In genomic region chr22:36356708-36357694, GRCh38 we compare ENCODE assay signal across 8 cellular contexts. TPM values are rescaled to one million over a fixed set of nuclear protein-coding genes. Genes with fewer than 3 reads are reported as not detected.
DNase-seq lines count a peak whose midpoint lies in the region; ATAC-seq and TF ChIP-seq lines count a peak whose summit lies in the region.

No MANE protein-coding gene starts in this region.

- H3K4me2 ChIP-seq in HCT116 (ENCODE audit: low read length), result peak overlapping the region; percentile 16; the same call in 1 of the 2 replicates

- H4K20me1 ChIP-seq in HCT116 (ENCODE audit: insufficient read depth), result peaks cover 15% of the 10 kb centered on the region; the same call in 1 of the 2 replicates

- TF ChIP-seq RAD21 in HCT116 (IDR thresholded peaks at IDR 0.05; ENCODE audit: low read depth), result no peak

- H3K36me3 ChIP-seq in HCT116 (ENCODE audit: control insufficient read depth in 1 of 2, insufficient read depth in 2 of 2, low read length in 2 of 2), result no peaks in the 10 kb centered on the region
- no peaks in the 10 kb centered on the region for H3K36me3 ChIP-seq in esophagus muscularis mucosa

- no peaks in the 10 kb centered on the region for H3K27me3 ChIP-seq in HCT116 (ENCODE audit: insufficient read depth, low read length)
- H3K27me3 ChIP-seq in esophagus muscularis mucosa, result no peaks in the 10 kb centered on the region

- DNase-seq in HCT116 (ENCODE audit: low read depth, low spot score), result no peak
- peak; percentile 50 for DNase-seq in activated CD4-positive, alpha-beta T cell treated with anti-CD3 and anti-CD28 coated beads, Interleukin-2, amount 50 U/mL, for 1 hour
- DNase-seq in esophagus muscularis mucosa (ENCODE audit: extremely low spot score), result no peak
- DNase-seq in stimulated activated CD4-positive, alpha-beta T cell treated with anti-CD3 and anti-CD28 coated beads, Interleukin-4, amount 100 ng/mL, for 24 hours, result peak; percentile 63
- no peak for DNase-seq in HEK293T (ENCODE audit: extremely low spot score)
- no peak for DNase-seq in ecto neural progenitor cell (ENCODE audit: low spot score)

- no peak for TF ChIP-seq EP300 in esophagus muscularis mucosa (IDR thresholded peaks at IDR 0.05)

- intact Hi-C loops in HCT116 (cut with micrococcal nuclease) (no loop called here), esophagus muscularis mucosa (cut with DNase I) (no loop called here)

- H3K4me3 ChIP-seq in HCT116 (replicated peaks in 1 of 2; ENCODE audit: low read depth in 1 of 2, low read length in 2 of 2) (no peak overlapping the region), esophagus muscularis mucosa (peak overlapping the region in 3 of 4 donors; percentile 5 to 7 (median 6))

- no peak overlapping the region for H2AFZ ChIP-seq in HCT116 (ENCODE audit: low read depth, low read length, poor library complexity, severe bottlenecking)

- CTCF ChIA-PET in HCT116 (lab: Charles Lee) (no interaction called here), HEK293T (lab: Yijun Ruan, JAX) (no interaction called here)

- POLR2A ChIA-PET in HCT116 (lab: Charles Lee) (no interaction called here), HEK293T (lab: Yijun Ruan, JAX) (no interaction called here)

- ATAC-seq in HCT116 (no peak), GM21360 (IDR thresholded peaks at IDR 0.05; ENCODE audit: unreplicated experiment) (no peak), HG03565 (IDR thresholded peaks at IDR 0.05; ENCODE audit: unreplicated experiment) (no peak)

- TF ChIP-seq POLR2A in HCT116 (IDR thresholded peaks at IDR 0.05; ENCODE audit: borderline replicate concordance, extremely low read depth, insufficient read depth, insufficient read length) (no peak), esophagus muscularis mucosa (IDR thresholded peaks at IDR 0.05; ENCODE audit: low read depth) (no peak)

- RAD21 ChIA-PET in HCT116 (lab: Charles Lee; ENCODE audit: low non-redundant PET in 1 of 2, low total read pairs in 2 of 2, uncharacterized antibody in 2 of 2, unreplicated experiment in 2 of 2), result no interaction called here

- H3K27ac ChIP-seq in HCT116 (ENCODE audit: low read depth, low read length) (no peak overlapping the region), esophagus muscularis mucosa (replicated peaks in 1 of 4) (peak overlapping the region; percentile 95 to 100 (median 98))

- H3K4me1 ChIP-seq in HCT116 (ENCODE audit: control insufficient read depth in 1 of 2, insufficient read depth in 2 of 2, low read length in 2 of 2) (peaks cover 56 to 94% of the 10 kb centered on the region in 2 experiments), esophagus muscularis mucosa (peaks cover 99 to 100% (median 100%) of the 10 kb centered on the region in 4 donors)

- no peaks in the 10 kb centered on the region for H3K9me3 ChIP-seq in HCT116 (ENCODE audit: control insufficient read depth in 1 of 2, insufficient read depth in 1 of 2, low read depth in 1 of 2, low read length in 2 of 2)
- H3K9me3 ChIP-seq in esophagus muscularis mucosa, result no peaks in the 10 kb centered on the region

- no peaks in the 10 kb centered on the region for H3K9me2 ChIP-seq in HCT116 (ENCODE audit: insufficient read depth)

- TF ChIP-seq CTCF in HCT116 (IDR thresholded peaks at IDR 0.05 in 2 of 3, conservative IDR thresholded peaks at IDR 0.05 in 1 of 3; ENCODE audit: borderline replicate concordance in 1 of 3, insufficient read depth in 1 of 3, low read depth in 2 of 3, low read length in 2 of 3) (no peak), esophagus muscularis mucosa (IDR thresholded peaks at IDR 0.05) (no peak)

- no TSS peak for BruUV-seq in HCT116 (replicated peaks; lab: Mats Ljungman, UMichigan)

- 0 out of 2 replicates have a peak overlapping the region, but pooled peaks have one; percentile 3 for H3K9ac ChIP-seq in HCT116 (ENCODE audit: low read length)

- peaks cover 98% of the 10 kb centered on the region for H3K79me2 ChIP-seq in HCT116 (ENCODE audit: insufficient read depth, low read length)

- 51% methylated on average over 28 of the region's 28 CpGs for WGBS in esophagus muscularis mucosa

TF ChIP-seq in HCT116, 20 proteins besides CTCF, POLR2A, EP300 and RAD21:
- TF ChIP-seq EZH2phosphoT487 (IDR thresholded peaks at IDR 0.05; ENCODE audit: borderline replicate concordance), result no peak
- TF ChIP-seq CEBPB (IDR thresholded peaks at IDR 0.05; ENCODE audit: low read depth), result no peak
- TF ChIP-seq JUND (IDR thresholded peaks at IDR 0.05), result no peak

TF ChIP-seq in HEK293T, 16 proteins besides CTCF, POLR2A, EP300 and RAD21:
- TF ChIP-seq TARDBP (IDR thresholded peaks at IDR 0.05), result no peak
- TF ChIP-seq L3MBTL2 (conservative IDR thresholded peaks at IDR 0.05), result no peak
- TF ChIP-seq FOXM1 (IDR thresholded peaks at IDR 0.05; ENCODE audit: borderline replicate concordance), result no peak
- TF ChIP-seq NFRKB (IDR thresholded peaks at IDR 0.05), result no peak

RNA-seq across cellular contexts. Expression of gene MYH9, which starts 30.8 kb away (rescaled TPM):
- total RNA-seq in HCT116 (2021; ENCODE audit: unreplicated experiment) (258 TPM), esophagus muscularis mucosa (100 to 1,000 TPM; 241 to 387 (median 358) TPM)
- 205 and 249 TPM in 2 replicates for polyA plus RNA-seq in HCT116 (2012)

Comparison
In these comparisons a context has a peak if more than half of its experiments do, and no peak if none do; other contexts are left out.
1. DNase-seq: peak in activated CD4-positive, alpha-beta T cell treated with anti-CD3 and anti-CD28 coated beads, Interleukin-2, amount 50 U/mL, for 1 hour (single experiment) and stimulated activated CD4-positive, alpha-beta T cell treated with anti-CD3 and anti-CD28 coated beads, Interleukin-4, amount 100 ng/mL, for 24 hours (single experiment); none in HCT116 (single experiment), esophagus muscularis mucosa (single experiment), HEK293T (single experiment) and ecto neural progenitor cell (single experiment).
2. H3K4me3 ChIP-seq: peak in esophagus muscularis mucosa (3 of 4); none in HCT116 (0 of 2).